In the genomic region with DNA sequence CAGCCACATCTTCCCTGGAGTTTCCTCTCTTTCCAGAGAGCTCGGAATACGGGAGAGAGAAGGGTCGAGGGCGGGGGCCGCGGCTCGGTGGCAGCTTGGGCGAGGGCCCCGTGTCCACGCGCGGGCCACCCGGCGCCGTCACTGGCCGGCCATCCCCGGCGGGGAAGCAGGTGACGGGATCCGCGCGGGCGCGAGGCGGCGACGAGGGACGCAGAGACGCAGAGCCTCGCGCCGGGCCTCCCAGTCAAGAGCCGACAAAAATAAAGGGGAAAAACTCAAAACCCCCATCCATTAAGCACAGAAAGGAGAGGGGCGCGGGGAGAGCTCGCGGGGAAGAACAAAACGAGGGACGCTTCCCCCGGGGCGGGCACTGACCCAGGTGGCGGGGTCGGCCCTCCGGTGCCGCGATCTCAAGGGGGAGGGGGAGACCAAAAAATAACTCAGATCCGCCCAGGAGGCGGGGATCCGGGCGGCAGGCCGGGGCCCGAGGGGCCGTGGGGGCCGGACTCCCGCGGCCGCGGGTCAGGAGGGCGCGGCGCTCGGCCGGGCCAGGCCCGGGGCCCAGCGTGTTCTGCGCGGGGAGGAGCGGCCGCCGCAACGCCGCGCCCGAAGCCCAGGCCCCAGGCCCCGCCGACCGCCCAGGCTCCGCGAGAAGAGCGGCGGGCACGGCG, we compare ENCODE assay signal across 1 cellular context.
TF ChIP-seq lines count a peak whose summit lies in the region.

No MANE protein-coding gene starts in this region.

TF ChIP-seq in K562, 482 proteins besides CTCF, POLR2A, EP300 and RAD21 (continued from another document):
- peak; percentile 62 for TF ChIP-seq RBFOX2 (IDR thresholded peaks at IDR 0.05; ENCODE audit: low read depth, low read length)
- peak in 1 of 3 experiments; percentile 25 for TF ChIP-seq YY1 (IDR thresholded peaks at IDR 0.05; ENCODE audit: borderline replicate concordance in 1 of 3, control insufficient read depth in 1 of 3, extremely low read depth in 1 of 3, insufficient read depth in 3 of 3, insufficient read length in 1 of 3, insufficient replicate concordance in 2 of 3, low read depth in 1 of 3, low read length in 2 of 3)
- TF ChIP-seq NRF1 (conservative IDR thresholded peaks at IDR 0.05 in 1 of 2, IDR thresholded peaks at IDR 0.05 in 1 of 2): peak; percentile 34 to 43; a peak in 2 of 4 replicates
- TF ChIP-seq, protein P1, sequence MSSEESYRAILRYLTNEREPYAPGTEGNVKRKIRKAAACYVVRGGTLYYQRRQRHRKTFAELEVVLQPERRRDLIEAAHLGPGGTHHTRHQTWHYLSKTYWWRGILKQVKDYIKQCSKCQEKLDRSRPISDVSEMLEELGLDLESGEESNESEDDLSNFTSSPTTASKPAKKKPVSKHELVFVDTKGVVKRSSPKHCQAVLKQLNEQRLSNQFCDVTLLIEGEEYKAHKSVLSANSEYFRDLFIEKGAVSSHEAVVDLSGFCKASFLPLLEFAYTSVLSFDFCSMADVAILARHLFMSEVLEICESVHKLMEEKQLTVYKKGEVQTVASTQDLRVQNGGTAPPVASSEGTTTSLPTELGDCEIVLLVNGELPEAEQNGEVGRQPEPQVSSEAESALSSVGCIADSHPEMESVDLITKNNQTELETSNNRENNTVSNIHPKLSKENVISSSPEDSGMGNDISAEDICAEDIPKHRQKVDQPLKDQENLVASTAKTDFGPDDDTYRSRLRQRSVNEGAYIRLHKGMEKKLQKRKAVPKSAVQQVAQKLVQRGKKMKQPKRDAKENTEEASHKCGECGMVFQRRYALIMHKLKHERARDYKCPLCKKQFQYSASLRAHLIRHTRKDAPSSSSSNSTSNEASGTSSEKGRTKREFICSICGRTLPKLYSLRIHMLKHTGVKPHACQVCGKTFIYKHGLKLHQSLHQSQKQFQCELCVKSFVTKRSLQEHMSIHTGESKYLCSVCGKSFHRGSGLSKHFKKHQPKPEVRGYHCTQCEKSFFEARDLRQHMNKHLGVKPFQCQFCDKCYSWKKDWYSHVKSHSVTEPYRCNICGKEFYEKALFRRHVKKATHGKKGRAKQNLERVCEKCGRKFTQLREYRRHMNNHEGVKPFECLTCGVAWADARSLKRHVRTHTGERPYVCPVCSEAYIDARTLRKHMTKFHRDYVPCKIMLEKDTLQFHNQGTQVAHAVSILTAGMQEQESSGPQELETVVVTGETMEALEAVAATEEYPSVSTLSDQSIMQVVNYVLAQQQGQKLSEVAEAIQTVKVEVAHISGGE (CRISPR knock-in tag; IDR thresholded peaks at IDR 0.05): peak in 1 of 3 experiments; percentile 51; a peak in 1 of 6 replicates
- TF ChIP-seq ZBTB7A (IDR thresholded peaks at IDR 0.05; ENCODE audit: borderline replicate concordance, control insufficient read depth, low read depth, low read length): peak; percentile 27; the same call in 1 of the 2 replicates
- TF ChIP-seq CREM (IDR thresholded peaks at IDR 0.05; ENCODE audit: low read depth): peak; percentile 7; the same call in 1 of the 2 replicates
- no peak for TF ChIP-seq ZNF583 (CRISPR knock-in tag; IDR thresholded peaks at IDR 0.05)
